1 cellular context compared by ENCODE assay signal in the genomic region with DNA sequence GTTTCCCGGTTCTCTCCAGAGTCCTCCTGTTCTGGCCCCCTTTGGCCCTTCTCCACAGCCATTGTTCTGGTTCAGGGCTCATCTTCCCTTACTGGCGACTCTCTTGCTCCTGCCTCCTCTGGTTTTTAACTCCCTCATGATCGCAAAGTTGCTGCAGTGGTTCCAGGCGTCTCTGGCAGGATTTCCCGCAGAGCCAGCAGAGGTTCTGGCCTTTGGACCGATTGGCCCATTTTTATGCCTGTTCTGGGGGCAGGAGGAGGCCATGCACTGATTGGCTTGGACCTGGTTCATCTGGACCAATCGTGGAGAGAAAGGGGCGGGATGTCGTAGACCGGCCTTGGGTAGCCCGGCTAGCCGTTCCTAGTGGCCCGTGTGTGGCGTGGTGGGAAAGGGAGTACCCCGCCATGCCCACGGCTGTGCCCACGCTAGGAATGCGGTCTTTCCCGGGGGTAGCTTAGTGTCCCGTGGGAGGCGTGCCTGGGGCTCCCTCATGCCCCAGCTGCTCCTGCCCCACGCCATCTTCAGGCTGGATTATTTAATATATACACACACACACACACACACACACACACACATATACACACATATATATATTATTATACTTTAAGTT.
A peak's percentile ranks its signal among the peaks of the same experiment; 100 is the strongest.
TF ChIP-seq lines count a peak whose summit lies in the region.

No MANE protein-coding gene starts in this region.

TF ChIP-seq in K562, 482 proteins besides CTCF, POLR2A, EP300 and RAD21 (continued from another document):
- TF ChIP-seq, protein P1, sequence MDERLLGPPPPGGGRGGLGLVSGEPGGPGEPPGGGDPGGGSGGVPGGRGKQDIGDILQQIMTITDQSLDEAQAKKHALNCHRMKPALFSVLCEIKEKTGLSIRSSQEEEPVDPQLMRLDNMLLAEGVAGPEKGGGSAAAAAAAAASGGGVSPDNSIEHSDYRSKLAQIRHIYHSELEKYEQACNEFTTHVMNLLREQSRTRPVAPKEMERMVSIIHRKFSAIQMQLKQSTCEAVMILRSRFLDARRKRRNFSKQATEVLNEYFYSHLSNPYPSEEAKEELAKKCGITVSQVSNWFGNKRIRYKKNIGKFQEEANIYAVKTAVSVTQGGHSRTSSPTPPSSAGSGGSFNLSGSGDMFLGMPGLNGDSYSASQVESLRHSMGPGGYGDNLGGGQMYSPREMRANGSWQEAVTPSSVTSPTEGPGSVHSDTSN (CRISPR knock-in tag; IDR thresholded peaks at IDR 0.05; ENCODE audit: low read depth), result no peak
- TF ChIP-seq, protein P1 (tag; conservative IDR thresholded peaks at IDR 0.05; ENCODE audit: low read depth), result peak; percentile 66
- TF ChIP-seq CBFA2T2 (conservative IDR thresholded peaks at IDR 0.05), result no peak
- TF ChIP-seq GABPB1 (CRISPR knock-in tag; IDR thresholded peaks at IDR 0.05), result 0 out of 2 replicates have a peak, but pooled peaks have one; percentile 15
- peak; percentile 67 for TF ChIP-seq ASH1L (IDR thresholded peaks at IDR 0.05; ENCODE audit: borderline replicate concordance, low read depth, partially characterized antibody)
- TF ChIP-seq FOS (IDR thresholded peaks at IDR 0.05; ENCODE audit: extremely low read depth, insufficient read length), result peak; percentile 73
- TF ChIP-seq SP2 (IDR thresholded peaks at IDR 0.05; ENCODE audit: extremely low read depth, low read depth, low read length, poor library complexity, severe bottlenecking), result peak; percentile 57
- TF ChIP-seq, protein P2, sequence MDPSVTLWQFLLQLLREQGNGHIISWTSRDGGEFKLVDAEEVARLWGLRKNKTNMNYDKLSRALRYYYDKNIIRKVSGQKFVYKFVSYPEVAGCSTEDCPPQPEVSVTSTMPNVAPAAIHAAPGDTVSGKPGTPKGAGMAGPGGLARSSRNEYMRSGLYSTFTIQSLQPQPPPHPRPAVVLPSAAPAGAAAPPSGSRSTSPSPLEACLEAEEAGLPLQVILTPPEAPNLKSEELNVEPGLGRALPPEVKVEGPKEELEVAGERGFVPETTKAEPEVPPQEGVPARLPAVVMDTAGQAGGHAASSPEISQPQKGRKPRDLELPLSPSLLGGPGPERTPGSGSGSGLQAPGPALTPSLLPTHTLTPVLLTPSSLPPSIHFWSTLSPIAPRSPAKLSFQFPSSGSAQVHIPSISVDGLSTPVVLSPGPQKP (CRISPR knock-in tag; IDR thresholded peaks at IDR 0.05), result no peak
- TF ChIP-seq CHD2 (IDR thresholded peaks at IDR 0.05; ENCODE audit: low read depth, low read length), result peak; percentile 51; the same call in 1 of the 2 replicates
- TF ChIP-seq RBM25 (IDR thresholded peaks at IDR 0.05; ENCODE audit: low read depth, low read length, severe bottlenecking), result peak; percentile 73
- TF ChIP-seq ZC3H4 (CRISPR knock-in tag; IDR thresholded peaks at IDR 0.05; ENCODE audit: borderline replicate concordance), result no peak
- TF ChIP-seq SMARCA5 (IDR thresholded peaks at IDR 0.05), result peak; percentile 39; the same call in 1 of the 2 replicates
- 0 out of 2 replicates have a peak, but pooled peaks have one; percentile 21 for TF ChIP-seq TFAP4 (CRISPR knock-in tag; IDR thresholded peaks at IDR 0.05; ENCODE audit: borderline replicate concordance)
- TF ChIP-seq, protein P3, sequence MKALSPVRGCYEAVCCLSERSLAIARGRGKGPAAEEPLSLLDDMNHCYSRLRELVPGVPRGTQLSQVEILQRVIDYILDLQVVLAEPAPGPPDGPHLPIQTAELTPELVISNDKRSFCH (CRISPR knock-in tag; IDR thresholded peaks at IDR 0.05), result no peak
- TF ChIP-seq, protein P3 (tag; IDR thresholded peaks at IDR 0.05), result peak; percentile 61; the same call in 1 of the 2 replicates
- TF ChIP-seq ZNF778 (CRISPR knock-in tag; IDR thresholded peaks at IDR 0.05), result no peak
